ENCODE assay signal across 8 cellular contexts in genomic region chr13:34076943-34077703, GRCh38.
DNase-seq lines count a peak whose midpoint lies in the region; ATAC-seq and TF ChIP-seq lines count a peak whose summit lies in the region.

No MANE protein-coding gene starts in this region.

- H3K9me3 Mint-ChIP-seq in CD14-positive monocyte: peaks cover 0 to 6% (median 0%) of the 10 kb centered on the region in 7 donors
- peaks cover 6% of the 10 kb centered on the region; the same call in 1 of the 2 replicates for H3K9me3 Mint-ChIP-seq in HFFc6
- peaks cover 5% of the 10 kb centered on the region for H3K9me3 Mint-ChIP-seq in activated T-helper 1 cell treated with anti-CD3 and anti-CD28 coated beads, Interleukin-12 subunit alpha, Interleukin-12 subunit beta, Interleukin-2, Interleukin-4 antibody, amounts not matched to agents 30 ng/mL and 10 ng/mL and 1 ng/mL, durations not matched to agents 14 hours and 24 hours and 36 hours

- no peak for DNase-seq in CD14-positive monocyte (ENCODE audit: low spot score)
- peak; percentile 87 for DNase-seq in HFFc6
- peak; percentile 18 for DNase-seq in SK-N-DZ (ENCODE audit: low spot score)
- DNase-seq in hepatic stellate cell (ENCODE audit: low spot score): peak; percentile 12
- DNase-seq in transverse colon: no peak
- DNase-seq in medulla oblongata (ENCODE audit: extremely low spot score): no peak
- no peak for DNase-seq in activated T-helper 1 cell treated with anti-CD3 and anti-CD28 coated beads, Interleukin-12 subunit alpha, Interleukin-12 subunit beta, Interleukin-2, Interleukin-4 antibody, amounts not matched to agents 30 ng/mL and 10 ng/mL and 1 ng/mL, durations not matched to agents 14 hours and 24 hours and 36 hours (ENCODE audit: low spot score)

- H3K27ac ChIP-seq in transverse colon: no peak overlapping the region

- H3K4me3 Mint-ChIP-seq in CD14-positive monocyte (no peak overlapping the region), HFFc6 (peak overlapping the region; percentile 77)
- H3K4me3 Mint-ChIP-seq in activated T-helper 1 cell treated with anti-CD3 and anti-CD28 coated beads, Interleukin-12 subunit alpha, Interleukin-12 subunit beta, Interleukin-2, Interleukin-4 antibody, amounts not matched to agents 30 ng/mL and 10 ng/mL and 1 ng/mL, durations not matched to agents 14 hours and 24 hours and 36 hours: no peak overlapping the region

- intact Hi-C loops in CD14-positive monocyte (cut with micrococcal nuclease) (no loop called here), transverse colon (cut with DNase I; ENCODE audit: low total_unique reads) (loop anchor here (10.0 kb wide), 1 partner anchor 152 kb away; no protein-coding TSS in a partner anchor)
- intact Hi-C loops in activated T-helper 1 cell treated with anti-CD3 and anti-CD28 coated beads, Interleukin-12 subunit alpha, Interleukin-12 subunit beta, Interleukin-2, Interleukin-4 antibody, amounts not matched to agents 30 ng/mL and 10 ng/mL and 1 ng/mL, durations not matched to agents 14 hours and 24 hours and 36 hours (cut with micrococcal nuclease): no loop called here

- H3K4me1 ChIP-seq in transverse colon: peaks cover 0 to 9% (median 0%) of the 10 kb centered on the region in 4 donors

- TF ChIP-seq CTCF in CD14-positive monocyte (IDR thresholded peaks at IDR 0.05) (peak; percentile 10), HFFc6 (IDR thresholded peaks at IDR 0.05) (peak; percentile 84), transverse colon (IDR thresholded peaks at IDR 0.05) (peak; percentile 17 to 47 (median 41))

- no peaks in the 10 kb centered on the region for H3K4me1 Mint-ChIP-seq in CD14-positive monocyte
- H3K4me1 Mint-ChIP-seq in HFFc6 (ENCODE audit: low read depth): peaks cover 9% of the 10 kb centered on the region
- no peaks in the 10 kb centered on the region for H3K4me1 Mint-ChIP-seq in activated T-helper 1 cell treated with anti-CD3 and anti-CD28 coated beads, Interleukin-12 subunit alpha, Interleukin-12 subunit beta, Interleukin-2, Interleukin-4 antibody, amounts not matched to agents 30 ng/mL and 10 ng/mL and 1 ng/mL, durations not matched to agents 14 hours and 24 hours and 36 hours (ENCODE audit: low read depth)

- H3K27me3 Mint-ChIP-seq in CD14-positive monocyte (ENCODE audit: low read depth in 3 of 3) (peaks cover 0 to 2% (median 0%) of the 10 kb centered on the region in 3 donors), HFFc6 (ENCODE audit: insufficient read depth) (no peaks in the 10 kb centered on the region)
- no peaks in the 10 kb centered on the region for H3K27me3 Mint-ChIP-seq in activated T-helper 1 cell treated with anti-CD3 and anti-CD28 coated beads, Interleukin-12 subunit alpha, Interleukin-12 subunit beta, Interleukin-2, Interleukin-4 antibody, amounts not matched to agents 30 ng/mL and 10 ng/mL and 1 ng/mL, durations not matched to agents 14 hours and 24 hours and 36 hours (ENCODE audit: insufficient read depth)

- in situ Hi-C loops in transverse colon (cut with MboI; ENCODE audit: low pct_ligation_motif_present in 1 of 4, low pct_unique_long_range_greater_than_20kb in 1 of 4, low sequenced_read_pairs in 3 of 4): loop anchor here in 2 of 4 donors (10.0 kb wide), 1 partner anchor 142 kb away; no protein-coding TSS in a partner anchor

- no peaks in the 10 kb centered on the region for H3K36me3 ChIP-seq in transverse colon

- no peaks in the 10 kb centered on the region for H3K9me3 ChIP-seq in transverse colon

- TF ChIP-seq POLR2A in transverse colon (IDR thresholded peaks at IDR 0.05): no peak

- no peaks in the 10 kb centered on the region for H3K27me3 ChIP-seq in transverse colon

- no peak overlapping the region for H3K27ac Mint-ChIP-seq in CD14-positive monocyte
- H3K27ac Mint-ChIP-seq in HFFc6: peak overlapping the region; percentile 80
- H3K27ac Mint-ChIP-seq in activated T-helper 1 cell treated with anti-CD3 and anti-CD28 coated beads, Interleukin-12 subunit alpha, Interleukin-12 subunit beta, Interleukin-2, Interleukin-4 antibody, amounts not matched to agents 30 ng/mL and 10 ng/mL and 1 ng/mL, durations not matched to agents 14 hours and 24 hours and 36 hours: no peak overlapping the region

- TF ChIP-seq EP300 in transverse colon (IDR thresholded peaks at IDR 0.05; ENCODE audit: low read depth): no peak

- WGBS in transverse colon (ENCODE audit: low coverage in 1 of 2), 2 donors: 24 to 43% methylated on average over 3 to 4 of the region's 4 CpGs

- no peak for ATAC-seq in HG03354 (IDR thresholded peaks at IDR 0.05; ENCODE audit: poor library complexity, severe bottlenecking, unreplicated experiment)

- H3K36me3 Mint-ChIP-seq in CD14-positive monocyte (no peaks in the 10 kb centered on the region), HFFc6 (ENCODE audit: low read depth) (no peaks in the 10 kb centered on the region)
- no peaks in the 10 kb centered on the region for H3K36me3 Mint-ChIP-seq in activated T-helper 1 cell treated with anti-CD3 and anti-CD28 coated beads, Interleukin-12 subunit alpha, Interleukin-12 subunit beta, Interleukin-2, Interleukin-4 antibody, amounts not matched to agents 30 ng/mL and 10 ng/mL and 1 ng/mL, durations not matched to agents 14 hours and 24 hours and 36 hours (ENCODE audit: low read depth)

- H3K4me3 ChIP-seq in transverse colon: no peak overlapping the region

Comparison
In these comparisons a context has a peak if more than half of its experiments do, and no peak if none do; other contexts are left out.
1. DNase-seq: peak in HFFc6 (single experiment), SK-N-DZ (single experiment) and hepatic stellate cell (single experiment); none in CD14-positive monocyte (single experiment), transverse colon (single experiment), medulla oblongata (single experiment) and activated T-helper 1 cell treated with anti-CD3 and anti-CD28 coated beads, Interleukin-12 subunit alpha, Interleukin-12 subunit beta, Interleukin-2, Interleukin-4 antibody, amounts not matched to agents 30 ng/mL and 10 ng/mL and 1 ng/mL, durations not matched to agents 14 hours and 24 hours and 36 hours (single experiment).
2. CTCF ChIP-seq: peak in every context shown above with its lines; median percentile 84 in HFFc6; 41 in transverse colon; 10 in CD14-positive monocyte.